ENCODE assay signal across 8 cellular contexts in genomic region chr15:63915888-63916731, GRCh38.
DNase-seq lines count a peak whose midpoint lies in the region; ATAC-seq, FAIRE-seq and TF ChIP-seq lines count a peak whose summit lies in the region.
"Had no signal": no experiment of that assay in that cellular context is flagged by ENCODE, and none has a peak within 500 bp of the region (broad histone marks: within the 10 kb centered on the region; RNA-seq: fewer than 3 reads in every experiment).

No MANE protein-coding gene starts in this region.

- H3K36me3 ChIP-seq in suprapubic skin, result no peaks in the 10 kb centered on the region
- H3K36me3 ChIP-seq in body of pancreas (replicated peaks in 1 of 2; ENCODE audit: insufficient read depth in 1 of 2, low read depth in 2 of 2), result no peaks in the 10 kb centered on the region

- intact Hi-C loops in body of pancreas (cut with DNase I), result no loop called here

- in situ Hi-C loops in SK-MEL-5 (cut with HindIII; ENCODE audit: low pct_unique_long_range_greater_than_20kb, low sequenced_read_pairs), result no loop called here

- no peak for TF ChIP-seq EP300 in suprapubic skin (IDR thresholded peaks at IDR 0.05)

- peaks cover 7% of the 10 kb centered on the region for H3K4me1 ChIP-seq in suprapubic skin
- no peaks in the 10 kb centered on the region for H3K4me1 ChIP-seq in body of pancreas

- H3K27me3 ChIP-seq in suprapubic skin, result no peaks in the 10 kb centered on the region
- no peaks in the 10 kb centered on the region for H3K27me3 ChIP-seq in body of pancreas

- TF ChIP-seq POLR2A in H54 (IDR thresholded peaks at IDR 0.05; ENCODE audit: low read depth, low read length) (no peak), suprapubic skin (IDR thresholded peaks at IDR 0.05) (no peak), body of pancreas (IDR thresholded peaks at IDR 0.05) (no peak)

- no peak for FAIRE-seq in H54 (lab: Jason Lieb, UNC)
- FAIRE-seq: TTC549 had no signal

- H3K4me3 ChIP-seq in suprapubic skin (no peak overlapping the region), body of pancreas (no peak overlapping the region)

- 63% methylated on average over 9 of the region's 9 CpGs for whole genome bisulfite sequencing in suprapubic skin
- 65 to 67% methylated on average over 8 to 9 of the region's 9 CpGs for WGBS in body of pancreas, 2 donors

- H3K9me3 ChIP-seq in suprapubic skin (no peaks in the 10 kb centered on the region), body of pancreas (no peaks in the 10 kb centered on the region)

- H3K27ac ChIP-seq in suprapubic skin, result no peak overlapping the region
- no peak overlapping the region for H3K27ac ChIP-seq in body of pancreas

- DNase-seq in H54 (ENCODE audit: insufficient read length, low spot score), result peak; percentile 47
- DNase-seq in SK-MEL-5 (ENCODE audit: low read depth, low spot score), result peak; percentile 30
- DNase-seq in glomerular visceral epithelial cell (ENCODE audit: extremely low spot score), result peak; percentile 36
- no peak for DNase-seq in suprapubic skin (ENCODE audit: low spot score in 2 of 2)
- DNase-seq in activated CD4-positive, alpha-beta T cell treated with anti-CD3 and anti-CD28 coated beads, Interleukin-2, amount 50 U/mL, for 4 hours, result no peak
- DNase-seq in body of pancreas, result no peak
- DNase-seq in activated CD8-positive, alpha-beta memory T cell treated with anti-CD3 and anti-CD28 coated beads for 24 hours, result no peak

- TF ChIP-seq CTCF in suprapubic skin (IDR thresholded peaks at IDR 0.05) (peak; percentile 16 to 29), body of pancreas (IDR thresholded peaks at IDR 0.05) (peak in 2 of 7 experiments; percentile 19 to 34)

- ATAC-seq in body of pancreas, result no peak

Comparison
In these comparisons a context has a peak if more than half of its experiments do, and no peak if none do; other contexts are left out.
1. DNase-seq: peak in H54 (single experiment), SK-MEL-5 (single experiment) and glomerular visceral epithelial cell (single experiment); none in suprapubic skin (0 of 2), activated CD4-positive, alpha-beta T cell treated with anti-CD3 and anti-CD28 coated beads, Interleukin-2, amount 50 U/mL, for 4 hours (0 of 2), body of pancreas (0 of 4) and activated CD8-positive, alpha-beta memory T cell treated with anti-CD3 and anti-CD28 coated beads for 24 hours (single experiment).